Comparison of ENCODE assay signal across 21 cellular contexts in the genomic region with DNA sequence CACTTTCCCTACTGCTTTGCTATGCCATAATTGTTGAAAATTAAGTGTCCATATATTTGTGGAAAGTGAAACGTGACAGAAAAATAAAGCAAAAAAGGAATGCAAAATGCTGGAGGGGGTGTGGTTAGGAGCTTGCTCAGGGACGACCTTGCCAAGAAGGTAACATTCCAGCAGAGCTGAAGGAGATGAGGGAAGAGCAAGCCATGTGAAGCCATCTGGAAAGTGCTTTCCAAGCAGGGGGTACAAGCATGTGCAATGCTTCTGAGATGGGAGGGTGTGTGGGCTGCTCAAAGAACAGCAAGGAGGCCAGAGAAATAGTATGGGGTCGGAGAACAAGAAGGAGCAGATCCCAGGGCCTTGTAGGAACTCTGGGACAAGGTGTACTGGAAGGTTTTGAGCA.
DNase-seq lines count a peak whose midpoint lies in the region; ATAC-seq and TF ChIP-seq lines count a peak whose summit lies in the region.
"Had no signal": no experiment of that assay in that cellular context is flagged by ENCODE, and none has a peak within 500 bp of the region (broad histone marks: within the 10 kb centered on the region; RNA-seq: fewer than 3 reads in every experiment).

No MANE protein-coding gene starts in this region.

- H3K9me3 ChIP-seq in Karpas-422 (ENCODE audit: low read length) = no peaks in the 10 kb centered on the region
- H3K9me3 ChIP-seq: BE2C had no signal

- H3K4me1 ChIP-seq in Karpas-422 (ENCODE audit: low read length) = no peaks in the 10 kb centered on the region
- H3K4me1 ChIP-seq: BE2C; BLaER1 treated with 17β-estradiol and CSF1 and Interleukin-3, amounts not matched to agents 10 nM and 100 nM had no signal

- H3K9ac ChIP-seq in Karpas-422 (ENCODE audit: low read length) = no peak overlapping the region
- H3K9ac ChIP-seq: BLaER1 treated with 17β-estradiol and CSF1 and Interleukin-3, amounts not matched to agents 10 nM and 100 nM had no signal

- no peak for TF ChIP-seq CTCF in epithelial cell of proximal tubule (conservative IDR thresholded peaks at IDR 0.05; ENCODE audit: low read depth, low read length)

- H3K79me2 ChIP-seq in Karpas-422 (ENCODE audit: low read length) = no peaks in the 10 kb centered on the region

- H3K27me3 Mint-ChIP-seq in T-helper 2 cell treated with Interferon-gamma antibody and Interleukin-4, amounts not matched to agents 5 μg/mL and 100 μg/mL, for 36 hours (ENCODE audit: low read depth) = no peaks in the 10 kb centered on the region
- H3K27me3 Mint-ChIP-seq: CD4-positive, alpha-beta T cell; CD8-positive, alpha-beta memory T cell had no signal

- no peak overlapping the region for H2AFZ ChIP-seq in Karpas-422 (ENCODE audit: low read length)
- H2AFZ ChIP-seq: GM23338 had no signal

- no peak overlapping the region for H3K27ac ChIP-seq in Karpas-422 (ENCODE audit: low read length)
- H3K27ac ChIP-seq: 22Rv1; BLaER1 treated with 17β-estradiol and CSF1 and Interleukin-3, amounts not matched to agents 10 nM and 100 nM had no signal

- H3K9me3 Mint-ChIP-seq in T-helper 2 cell treated with Interferon-gamma antibody and Interleukin-4, amounts not matched to agents 5 μg/mL and 100 μg/mL, for 36 hours = peaks cover 27% of the 10 kb centered on the region

- H3K4me2 ChIP-seq in Karpas-422 (ENCODE audit: low read depth, low read length, poor library complexity, severe bottlenecking) = no peak overlapping the region
- H3K4me2 ChIP-seq: BLaER1 treated with 17β-estradiol and CSF1 and Interleukin-3, amounts not matched to agents 10 nM and 100 nM; GM23338 had no signal

- in situ Hi-C loops in ACHN (cut with HindIII; ENCODE audit: low pct_ligation_motif_present, low pct_unique_long_range_greater_than_20kb, low sequenced_read_pairs) = no loop called here

- peaks cover 7% of the 10 kb centered on the region for H3K36me3 Mint-ChIP-seq in T-helper 2 cell treated with Interferon-gamma antibody and Interleukin-4, amounts not matched to agents 5 μg/mL and 100 μg/mL, for 36 hours (ENCODE audit: low read depth)

- DNase-seq in ACHN (peak; percentile 4), epithelial cell of proximal tubule (ENCODE audit: low read depth) (peak; percentile 63), kidney tubule cell (ENCODE audit: low spot score) (peak; percentile 74), renal cortical epithelial cell (ENCODE audit: low read depth) (peak; percentile 77), NCI-H2107 treated with DMSO at 0.1 percent for 48 hours (lab: John Stamatoyannopoulos, UW; ENCODE audit: unreplicated experiment) (no peak), Karpas-422 (no peak)
- no peak for DNase-seq in T-helper 2 cell treated with Interferon-gamma antibody and Interleukin-4, amounts not matched to agents 5 μg/mL and 100 μg/mL, for 36 hours (ENCODE audit: low spot score)
- DNase-seq: AML-193; BE2C; CD4-positive, alpha-beta T cell; CD8-positive, alpha-beta memory T cell; DMS 273 treated with DMSO at 0.1 percent for 48 hours; DMS79; EL; GDM1; HCEC 1CT had no signal

- no peaks in the 10 kb centered on the region for H3K36me3 ChIP-seq in Karpas-422 (ENCODE audit: insufficient read depth, low read length)

- H3K9me2 ChIP-seq in Karpas-422 (replicated peaks; ENCODE audit: insufficient read depth, low read length) = no peaks in the 10 kb centered on the region

- H3K4me3 Mint-ChIP-seq in T-helper 2 cell treated with Interferon-gamma antibody and Interleukin-4, amounts not matched to agents 5 μg/mL and 100 μg/mL, for 36 hours = no peak overlapping the region
- H3K4me3 Mint-ChIP-seq: CD14-positive monocyte; CD4-positive, alpha-beta T cell; CD8-positive, alpha-beta memory T cell; GM23338 had no signal

- no peak overlapping the region for H3K27ac Mint-ChIP-seq in T-helper 2 cell treated with Interferon-gamma antibody and Interleukin-4, amounts not matched to agents 5 μg/mL and 100 μg/mL, for 36 hours
- H3K27ac Mint-ChIP-seq: CD14-positive monocyte; CD4-positive, alpha-beta T cell; CD8-positive, alpha-beta memory T cell had no signal

- no peaks in the 10 kb centered on the region for H3K27me3 ChIP-seq in Karpas-422 (ENCODE audit: low read length)
- H3K27me3 ChIP-seq: BE2C; BLaER1 treated with 17β-estradiol and CSF1 and Interleukin-3, amounts not matched to agents 10 nM and 100 nM had no signal

- no peaks in the 10 kb centered on the region for H4K20me1 ChIP-seq in Karpas-422 (ENCODE audit: insufficient read depth, low read depth, low read length)
- H4K20me1 ChIP-seq: BLaER1 treated with 17β-estradiol and CSF1 and Interleukin-3, amounts not matched to agents 10 nM and 100 nM had no signal

- no peaks in the 10 kb centered on the region for H3K4me1 Mint-ChIP-seq in T-helper 2 cell treated with Interferon-gamma antibody and Interleukin-4, amounts not matched to agents 5 μg/mL and 100 μg/mL, for 36 hours (ENCODE audit: low read depth)
- H3K4me1 Mint-ChIP-seq: CD14-positive monocyte; CD8-positive, alpha-beta memory T cell; GM23338 had no signal

- H3K4me3 ChIP-seq in epithelial cell of proximal tubule (ENCODE audit: low read depth, low read length) (no peak overlapping the region), Karpas-422 (ENCODE audit: low read length) (no peak overlapping the region)
- H3K4me3 ChIP-seq: BLaER1 treated with 17β-estradiol and CSF1 and Interleukin-3, amounts not matched to agents 10 nM and 100 nM; GM23338 had no signal

- ATAC-seq in HG03342 (IDR thresholded peaks at IDR 0.05; ENCODE audit: unreplicated experiment) = no peak
- ATAC-seq: GM23338 had no signal

Comparison
In these comparisons a context has a peak if more than half of its experiments do, and no peak if none do; other contexts are left out.
1. DNase-seq: peak in ACHN (single experiment), epithelial cell of proximal tubule (single experiment), kidney tubule cell (single experiment) and renal cortical epithelial cell (single experiment); none in T-helper 2 cell treated with Interferon-gamma antibody and Interleukin-4, amounts not matched to agents 5 μg/mL and 100 μg/mL, for 36 hours (single experiment), NCI-H2107 treated with DMSO at 0.1 percent for 48 hours (single experiment) and Karpas-422 (single experiment).